1 cellular context compared by ENCODE assay signal in the genomic region with DNA sequence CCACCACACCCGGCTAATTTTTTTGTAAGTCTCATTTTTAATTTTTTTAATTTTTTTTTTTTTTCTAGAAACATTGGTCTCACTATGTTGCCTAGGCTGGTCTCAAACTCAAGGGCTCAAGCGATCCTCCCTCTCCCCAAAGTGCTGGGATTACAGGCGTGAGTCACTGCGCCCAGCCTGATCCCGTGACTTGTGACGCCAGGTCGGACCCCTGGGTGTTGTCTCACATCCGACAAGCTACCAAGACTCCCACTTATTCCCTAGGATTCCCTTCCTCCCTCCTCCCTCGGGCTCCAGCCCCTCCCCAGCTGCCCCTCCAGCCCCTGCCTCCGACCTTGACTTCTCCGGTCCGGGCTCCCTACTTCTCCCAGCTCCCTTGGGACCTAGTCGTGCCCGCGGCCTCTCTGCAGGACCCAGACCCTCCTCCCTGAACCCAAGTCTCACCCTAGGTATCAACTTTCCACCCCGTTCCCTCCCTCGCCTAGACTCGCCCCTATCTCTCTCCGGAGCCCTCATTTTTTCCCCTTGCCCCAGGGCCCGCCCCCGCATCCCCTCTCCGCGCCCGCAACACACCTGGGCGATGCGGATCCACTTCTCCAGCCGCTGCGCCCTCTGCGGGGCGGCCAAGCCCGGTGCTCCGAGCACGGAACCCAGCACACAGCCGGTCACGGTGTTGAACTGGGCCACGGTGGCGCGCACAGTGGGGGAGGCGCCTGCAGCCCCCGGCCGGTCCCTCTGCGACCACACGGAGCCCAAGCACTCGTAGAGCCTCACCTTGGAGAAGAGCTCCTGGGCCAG.
TF ChIP-seq lines count a peak whose summit lies in the region.

No MANE protein-coding gene starts in this region.

TF ChIP-seq in GM23338, 12 proteins besides CTCF, POLR2A, EP300 and RAD21:
- TF ChIP-seq CREB1 (CRISPR knock-in tag; IDR thresholded peaks at IDR 0.05; ENCODE audit: low read depth) (no peak), POLR2AphosphoS5 (IDR thresholded peaks at IDR 0.05; ENCODE audit: low read depth) (peak; percentile 34; the same call in 1 of the 2 replicates)
TF ChIP-seq in GM23338: peak in this region for 1.
